ENCODE assay signal across 8 cellular contexts in the genomic region with DNA sequence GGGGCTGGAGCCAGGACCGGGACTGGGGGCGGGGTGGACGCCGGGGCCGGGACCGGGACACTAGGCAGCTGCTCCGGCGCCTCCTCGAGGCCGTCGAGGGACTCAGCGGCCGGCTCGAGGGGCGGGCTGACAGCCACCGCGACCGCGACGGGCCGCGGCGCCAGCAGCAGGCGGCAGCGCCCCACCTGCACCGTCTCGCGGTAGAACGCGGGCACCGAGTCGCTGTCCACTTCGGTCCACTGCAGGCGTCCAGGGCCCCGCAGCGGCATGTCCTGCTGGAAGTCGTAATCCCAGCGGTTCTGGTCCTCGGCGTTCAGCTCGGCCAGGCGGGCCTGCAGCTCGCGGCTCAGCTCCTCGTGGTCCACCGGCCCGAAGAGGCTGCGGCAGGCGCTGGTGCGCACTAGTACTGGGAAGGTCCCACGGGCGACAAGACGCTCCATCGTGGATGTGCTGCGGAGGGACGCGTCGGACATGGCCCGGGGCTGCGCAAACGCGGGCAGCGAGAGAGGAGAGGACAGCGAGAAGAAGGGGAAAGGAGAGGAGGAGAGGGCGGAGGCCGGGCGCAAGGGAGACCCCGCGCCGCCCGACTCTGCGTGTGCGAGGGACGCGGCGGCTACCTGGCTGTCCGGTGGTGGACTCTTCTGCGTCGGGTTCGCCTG. TPM values are rescaled to one million over a fixed set of nuclear protein-coding genes. Genes with fewer than 3 reads are reported as not detected.
A peak's percentile ranks its signal among the peaks of the same experiment; 100 is the strongest.
DNase-seq lines count a peak whose midpoint lies in the region; ATAC-seq and TF ChIP-seq lines count a peak whose summit lies in the region.

No MANE protein-coding gene starts in this region.

- CTCF ChIA-PET in AG04449 (lab: Yijun Ruan, JAX): interaction anchor here (1.0 to 15.4 kb wide), 2 partner anchors 16 to 352 kb away, joined by 3 to 1022 read pairs; no protein-coding TSS in a partner anchor

- intact Hi-C loops in sigmoid colon (cut with DNase I): loop anchor here (2.0 to 5.0 kb wide), 6 partner anchors 48 to 688 kb away; no protein-coding TSS in a partner anchor

- in situ Hi-C loops in astrocyte of the spinal cord (cut with HindIII; ENCODE audit: low sequenced_read_pairs): no loop called here

- H3K36me3 ChIP-seq in iPS DF 6.9 (ENCODE audit: control insufficient read depth, insufficient read depth, low read length): no peaks in the 10 kb centered on the region
- H3K36me3 ChIP-seq in sigmoid colon: no peaks in the 10 kb centered on the region

- ATAC-seq in GM18517 (IDR thresholded peaks at IDR 0.05; ENCODE audit: unreplicated experiment) (peak; percentile 7), HG02571 (IDR thresholded peaks at IDR 0.05; ENCODE audit: unreplicated experiment) (no peak), HG03175 (IDR thresholded peaks at IDR 0.05; ENCODE audit: unreplicated experiment) (no peak)

- H3K4me3 ChIP-seq in AG04449 (ENCODE audit: low read depth, low read length): peak overlapping the region; percentile 63
- H3K4me3 ChIP-seq in astrocyte of the spinal cord (ENCODE audit: low read depth, low read length): peak overlapping the region; percentile 53
- H3K4me3 ChIP-seq in iPS DF 6.9 (ENCODE audit: low read length): peak overlapping the region; percentile 39
- peak overlapping the region; percentile 72 to 98 (median 92) for H3K4me3 ChIP-seq in sigmoid colon

- DNase-seq in AG04449 (ENCODE audit: low read depth, low spot score) (no peak), NCI-H226 (peak; percentile 37), astrocyte of the spinal cord (ENCODE audit: low read depth, low spot score) (peak; percentile 42), iPS DF 6.9 (ENCODE audit: low read depth, low spot score) (no peak), sigmoid colon (peak; percentile 86)

- no peaks in the 10 kb centered on the region for H3K9me3 ChIP-seq in iPS DF 6.9 (ENCODE audit: control insufficient read depth, insufficient read depth, low read length)
- no peaks in the 10 kb centered on the region for H3K9me3 ChIP-seq in sigmoid colon

- H3K27ac ChIP-seq in iPS DF 6.9 (ENCODE audit: low read length): no peak overlapping the region
- H3K27ac ChIP-seq in sigmoid colon: peak overlapping the region; percentile 91 to 96 (median 94)

- H3K27me3 ChIP-seq in iPS DF 6.9 (ENCODE audit: control insufficient read depth, insufficient read depth, low read length) (peaks cover 7% of the 10 kb centered on the region; the same call in 1 of the 2 replicates), sigmoid colon (no peaks in the 10 kb centered on the region)

- TF ChIP-seq CTCF in AG04449 (IDR thresholded peaks at IDR 0.05; ENCODE audit: insufficient read depth, low read length, missing control alignments) (peak; percentile 48), astrocyte of the spinal cord (IDR thresholded peaks at IDR 0.05; ENCODE audit: low read depth, low read length) (peak; percentile 32), sigmoid colon (IDR thresholded peaks at IDR 0.05) (peak in 2 of 4 experiments; percentile 21 to 38)

- no peak for TF ChIP-seq EP300 in sigmoid colon (IDR thresholded peaks at IDR 0.05)

- H3K4me1 ChIP-seq in iPS DF 6.9 (ENCODE audit: control insufficient read depth, insufficient read depth, low read length) (peaks cover 7% of the 10 kb centered on the region), sigmoid colon (peaks cover 0 to 50% (median 39%) of the 10 kb centered on the region in 4 donors)

- POLR2A ChIA-PET in AG04449 (lab: Yijun Ruan, JAX): interaction anchor here (0.7 to 1.4 kb wide), 3 partner anchors 185 to 352 kb away, joined by 3 to 4 read pairs (median 4); partner anchors contain the start of gene KCNQ1OT1

- no peak for TF ChIP-seq POLR2A in sigmoid colon (IDR thresholded peaks at IDR 0.05)

- WGBS in iPS DF 6.9 (ENCODE audit: insufficient coverage, insufficient read length): no CpG with 5 or more reads among the region's 80 CpGs
- 0 to 1% methylated on average over 80 of the region's 80 CpGs for WGBS in sigmoid colon, 2 donors

RNA-seq across cellular contexts. Expression of gene CDKN1C, which starts 0.4 kb away (rescaled TPM):
- total RNA-seq in sigmoid colon: 10 to 100 TPM; 37.2 to 54.3 (median 47.4) TPM
- polyA plus RNA-seq in sigmoid colon: 10 to 100 TPM in 1 of 3 donors, 1 to 10 TPM in 2; 5.3 to 14.4 (median 7.9) TPM

RNA-seq across cellular contexts. Expression of gene PHLDA2, which starts 44.1 kb away (rescaled TPM):
- total RNA-seq in sigmoid colon: 1 to 10 TPM in 1 of 4 donors, not detected in 3; 1.7 TPM
- 10 to 100 TPM; 33.0 to 37.9 (median 37.8) TPM for polyA plus RNA-seq in sigmoid colon

Comparison
In these comparisons a context has a peak if more than half of its experiments do, and no peak if none do; other contexts are left out.
1. DNase-seq: peak in NCI-H226 (single experiment), astrocyte of the spinal cord (single experiment) and sigmoid colon (single experiment); none in AG04449 (single experiment) and iPS DF 6.9 (single experiment).
2. H3K4me3 ChIP-seq: peak in every context shown above with its lines; median percentile 92 in sigmoid colon; 63 in AG04449; 53 in astrocyte of the spinal cord; 39 in iPS DF 6.9.